Comparison of ENCODE assay signal across 8 cellular contexts in genomic region chr15:61834076-61834697, GRCh38.
A peak's percentile ranks its signal among the peaks of the same experiment; 100 is the strongest.
DNase-seq lines count a peak whose midpoint lies in the region; ATAC-seq and TF ChIP-seq lines count a peak whose summit lies in the region.

No MANE protein-coding gene starts in this region.

- peak; percentile 58 for ATAC-seq in GM18502 (IDR thresholded peaks at IDR 0.05; ENCODE audit: poor library complexity, unreplicated experiment)

- H3K27ac ChIP-seq in substantia nigra (ENCODE audit: low read depth, low read length, poor library complexity, severe bottlenecking): no peak overlapping the region

- TF ChIP-seq CTCF in LNCaP clone FGC (IDR thresholded peaks at IDR 0.05; ENCODE audit: control insufficient read depth, extremely low read depth, insufficient read depth): peak; percentile 93
- peak; percentile 98 for TF ChIP-seq CTCF in fibroblast of the aortic adventitia (IDR thresholded peaks at IDR 0.05; ENCODE audit: insufficient read depth, low read length)

- H3K4me3 ChIP-seq in LNCaP clone FGC (ENCODE audit: low read depth, low read length) (no peak overlapping the region), fibroblast of the aortic adventitia (ENCODE audit: low read depth, low read length) (no peak overlapping the region)

- DNase-seq in A172 (ENCODE audit: low spot score) (peak; percentile 51), LNCaP clone FGC (ENCODE audit: low read depth) (peak; percentile 74), RPMI8226 (peak; percentile 85), fibroblast of the aortic adventitia (ENCODE audit: low read depth) (peak; percentile 80), non-pigmented ciliary epithelial cell (ENCODE audit: low read depth) (peak; percentile 38), substantia nigra (lab: John Stamatoyannopoulos, UW) (peak in 44 of 49 donors; percentile 9 to 83 (median 63))
- peak; percentile 52 to 62 for DNase-seq in activated T-helper 1 cell treated with anti-CD3 and anti-CD28 coated beads, Interleukin-2, amount 50 U/mL, for 16 hours (ENCODE audit: low read depth in 1 of 2, low spot score in 1 of 2)
